Comparison of ENCODE assay signal across 9 cellular contexts in genomic region chr3:82163907-82164520, GRCh38.
DNase-seq lines count a peak whose midpoint lies in the region; ATAC-seq, FAIRE-seq and TF ChIP-seq lines count a peak whose summit lies in the region.
"Had no signal": no experiment of that assay in that cellular context is flagged by ENCODE, and none has a peak within 500 bp of the region (broad histone marks: within the 10 kb centered on the region; RNA-seq: fewer than 3 reads in every experiment).

No MANE protein-coding gene starts in this region.

- no peak overlapping the region for H2BK15ac ChIP-seq in IMR-90 (ENCODE audit: low read depth, low read length)

- POLR2A ChIA-PET in IMR-90 (lab: Charles Lee; ENCODE audit: unreplicated experiment), result no interaction called here

- no peak overlapping the region for H2BK20ac ChIP-seq in IMR-90 (ENCODE audit: low read depth, low read length)

- CTCF ChIA-PET in IMR-90 (lab: Yijun Ruan, JAX), result no interaction called here

- no peak overlapping the region for H4K5ac ChIP-seq in IMR-90 (ENCODE audit: low read depth, low read length)

- H3K79me1 ChIP-seq in IMR-90 (ENCODE audit: low read depth in 1 of 2, low read length in 2 of 2), result no peaks in the 10 kb centered on the region

- H3K23ac ChIP-seq in IMR-90 (ENCODE audit: low read depth, low read length), result no peak overlapping the region

- H3K4me1 ChIP-seq in IMR-90 (ENCODE audit: control insufficient read depth, insufficient read depth, low read length) (no peaks in the 10 kb centered on the region), sigmoid colon (no peaks in the 10 kb centered on the region), left lung (no peaks in the 10 kb centered on the region)

- H4K91ac ChIP-seq in IMR-90 (ENCODE audit: insufficient read depth, low read depth, low read length), result no peak overlapping the region

- no peak overlapping the region for H3K18ac ChIP-seq in IMR-90 (ENCODE audit: low read depth, low read length)

- peaks cover 3% of the 10 kb centered on the region for H3K9me3 Mint-ChIP-seq in activated T-helper 1 cell treated with anti-CD3 and anti-CD28 coated beads, Interleukin-12 subunit alpha, Interleukin-12 subunit beta, Interleukin-2, Interleukin-4 antibody, amounts not matched to agents 30 ng/mL and 10 ng/mL and 1 ng/mL, durations not matched to agents 14 hours and 24 hours and 36 hours

- no peak for FAIRE-seq in bronchial epithelial cell (lab: Jason Lieb, UNC)

- H3K4me2 ChIP-seq in IMR-90 (ENCODE audit: low read depth, low read length), result no peak overlapping the region

- H3K27ac Mint-ChIP-seq in activated T-helper 1 cell treated with anti-CD3 and anti-CD28 coated beads, Interleukin-12 subunit alpha, Interleukin-12 subunit beta, Interleukin-2, Interleukin-4 antibody, amounts not matched to agents 30 ng/mL and 10 ng/mL and 1 ng/mL, durations not matched to agents 14 hours and 24 hours and 36 hours, result no peak overlapping the region

- H3K36me3 ChIP-seq in IMR-90 (ENCODE audit: control insufficient read depth, insufficient read depth, low read length) (no peaks in the 10 kb centered on the region), bronchial epithelial cell (ENCODE audit: control insufficient read depth, insufficient read depth, low read length) (no peaks in the 10 kb centered on the region), sigmoid colon (no peaks in the 10 kb centered on the region), left lung (no peaks in the 10 kb centered on the region)

- no peaks in the 10 kb centered on the region for H3K9me1 ChIP-seq in IMR-90 (ENCODE audit: insufficient read depth, low read length)

- H3K9ac ChIP-seq in IMR-90 (ENCODE audit: low read depth, low read length), result no peak overlapping the region

- intact Hi-C loops in IMR-90 (cut with micrococcal nuclease) (no loop called here), sigmoid colon (cut with DNase I) (no loop called here), left lung (cut with DNase I) (no loop called here)
- intact Hi-C loops in activated T-helper 1 cell treated with anti-CD3 and anti-CD28 coated beads, Interleukin-12 subunit alpha, Interleukin-12 subunit beta, Interleukin-2, Interleukin-4 antibody, amounts not matched to agents 30 ng/mL and 10 ng/mL and 1 ng/mL, durations not matched to agents 14 hours and 24 hours and 36 hours (cut with micrococcal nuclease), result no loop called here

- no peak overlapping the region for H4K8ac ChIP-seq in IMR-90 (ENCODE audit: low read depth in 2 of 2, low read length in 2 of 2)

- H3K27ac ChIP-seq in IMR-90 (ENCODE audit: insufficient read depth, low read length) (no peak overlapping the region), sigmoid colon (no peak overlapping the region), left lung (no peak overlapping the region)

- TF ChIP-seq CTCF in IMR-90 (conservative IDR thresholded peaks at IDR 0.05; ENCODE audit: low read depth, low read length) (peak; percentile 25), bronchial epithelial cell (IDR thresholded peaks at IDR 0.05; ENCODE audit: insufficient read depth, low read length, severe bottlenecking) (no peak), sigmoid colon (IDR thresholded peaks at IDR 0.05) (no peak), left lung (IDR thresholded peaks at IDR 0.05) (peak in 1 of 2 donors; percentile 21)

- no peaks in the 10 kb centered on the region for H4K20me1 ChIP-seq in IMR-90 (ENCODE audit: insufficient read depth, low read length)

- H3K56ac ChIP-seq in IMR-90 (ENCODE audit: extremely low read depth, insufficient read depth, low read length), result no peak overlapping the region

- H3K36me3 Mint-ChIP-seq in activated T-helper 1 cell treated with anti-CD3 and anti-CD28 coated beads, Interleukin-12 subunit alpha, Interleukin-12 subunit beta, Interleukin-2, Interleukin-4 antibody, amounts not matched to agents 30 ng/mL and 10 ng/mL and 1 ng/mL, durations not matched to agents 14 hours and 24 hours and 36 hours (ENCODE audit: low read depth), result no peaks in the 10 kb centered on the region

- DNase-seq in IMR-90, result peak; percentile 18
- DNase-seq in bronchial epithelial cell (ENCODE audit: low read depth), result peak; percentile 28
- peak; percentile 1 for DNase-seq in non-pigmented ciliary epithelial cell (ENCODE audit: low read depth)
- no peak for DNase-seq in sigmoid colon
- DNase-seq in activated T-helper 1 cell treated with anti-CD3 and anti-CD28 coated beads, Interleukin-12 subunit alpha, Interleukin-12 subunit beta, Interleukin-2, Interleukin-4 antibody, amounts not matched to agents 30 ng/mL and 10 ng/mL and 1 ng/mL, durations not matched to agents 14 hours and 24 hours and 36 hours (ENCODE audit: low spot score), result no peak
- no peak for DNase-seq in left lung
- DNase-seq: head of caudate nucleus had no signal

- in situ Hi-C loops in IMR-90 (cut with MboI; ENCODE audit: low sequenced_read_pairs), result no loop called here

- no peak overlapping the region for H3K4me3 Mint-ChIP-seq in activated T-helper 1 cell treated with anti-CD3 and anti-CD28 coated beads, Interleukin-12 subunit alpha, Interleukin-12 subunit beta, Interleukin-2, Interleukin-4 antibody, amounts not matched to agents 30 ng/mL and 10 ng/mL and 1 ng/mL, durations not matched to agents 14 hours and 24 hours and 36 hours

- BruUV-seq in IMR-90 (replicated peaks; lab: Mats Ljungman, UMichigan), result no TSS peak

- H2BK5ac ChIP-seq in IMR-90 (ENCODE audit: low read depth, low read length, poor library complexity, severe bottlenecking), result no peak overlapping the region

- no peak overlapping the region for H2AK9ac ChIP-seq in IMR-90 (replicated peaks; ENCODE audit: low read depth, low read length, poor library complexity)

- H3K27me3 ChIP-seq in IMR-90 (ENCODE audit: control insufficient read depth, insufficient read depth, low read length), result no peaks in the 10 kb centered on the region
- no peaks in the 10 kb centered on the region for H3K27me3 ChIP-seq in bronchial epithelial cell (ENCODE audit: control insufficient read depth, insufficient read depth, low read length)
- H3K27me3 ChIP-seq in sigmoid colon, result no peaks in the 10 kb centered on the region
- H3K27me3 ChIP-seq in left lung, result no peaks in the 10 kb centered on the region

- TF ChIP-seq EP300 in sigmoid colon (IDR thresholded peaks at IDR 0.05), result no peak

- no CpG with 5 or more reads among the region's 1 CpG for WGBS in IMR-90 (ENCODE audit: extremely low coverage in 2 of 2, insufficient read length in 1 of 2), 2 experiments
- 95 to 97% methylated on average over 1 of the region's 1 CpG for WGBS in sigmoid colon, 2 donors

- dilution Hi-C loops in IMR-90 (cut with HindIII; ENCODE audit: low sequenced_read_pairs, unreplicated experiment), result no loop called here

- no peak overlapping the region for H2BK120ac ChIP-seq in IMR-90 (ENCODE audit: low read depth, low read length)

- no peak for TF ChIP-seq RAD21 in IMR-90 (IDR thresholded peaks at IDR 0.05; ENCODE audit: low read length)

- no peaks in the 10 kb centered on the region for H3K4me1 Mint-ChIP-seq in activated T-helper 1 cell treated with anti-CD3 and anti-CD28 coated beads, Interleukin-12 subunit alpha, Interleukin-12 subunit beta, Interleukin-2, Interleukin-4 antibody, amounts not matched to agents 30 ng/mL and 10 ng/mL and 1 ng/mL, durations not matched to agents 14 hours and 24 hours and 36 hours (ENCODE audit: low read depth)

- H3K4me3 ChIP-seq in IMR-90 (ENCODE audit: insufficient read depth, low read depth, low read length) (no peak overlapping the region), bronchial epithelial cell (ENCODE audit: low read depth, low read length) (no peak overlapping the region), sigmoid colon (no peak overlapping the region), left lung (no peak overlapping the region)

- ATAC-seq in GM18858 (IDR thresholded peaks at IDR 0.05; ENCODE audit: unreplicated experiment), result peak; percentile 62
- no peak for ATAC-seq in IMR-90 (ENCODE audit: low read depth)
- ATAC-seq in left lung, result no peak
- ATAC-seq in HG02610 (IDR thresholded peaks at IDR 0.05; ENCODE audit: unreplicated experiment), result no peak

- H3K9me3 ChIP-seq in IMR-90 (ENCODE audit: control insufficient read depth, insufficient read depth, low read length) (no peaks in the 10 kb centered on the region; the same call in 1 of the 2 replicates), sigmoid colon (no peaks in the 10 kb centered on the region), left lung (no peaks in the 10 kb centered on the region)

- TF ChIP-seq POLR2A in IMR-90 (IDR thresholded peaks at IDR 0.05; ENCODE audit: low read depth, low read length) (no peak), sigmoid colon (IDR thresholded peaks at IDR 0.05) (no peak)

- no peak overlapping the region for H3K4ac ChIP-seq in IMR-90 (ENCODE audit: low read depth, low read length)

- no peak overlapping the region for H3K14ac ChIP-seq in IMR-90 (replicated peaks; ENCODE audit: low read depth, low read length)

- H2AFZ ChIP-seq in IMR-90 (replicated peaks; ENCODE audit: low read length, poor library complexity), result no peak overlapping the region

- no peaks in the 10 kb centered on the region for H3K27me3 Mint-ChIP-seq in activated T-helper 1 cell treated with anti-CD3 and anti-CD28 coated beads, Interleukin-12 subunit alpha, Interleukin-12 subunit beta, Interleukin-2, Interleukin-4 antibody, amounts not matched to agents 30 ng/mL and 10 ng/mL and 1 ng/mL, durations not matched to agents 14 hours and 24 hours and 36 hours (ENCODE audit: insufficient read depth)

- no peak overlapping the region for H2AK5ac ChIP-seq in IMR-90 (ENCODE audit: low read depth, low read length)

TF ChIP-seq in IMR-90, 13 proteins besides CTCF, POLR2A, EP300 and RAD21 (continues in another document):
- no peak for TF ChIP-seq CHD1 (IDR thresholded peaks at IDR 0.05; ENCODE audit: low read depth, low read length)
- no peak for TF ChIP-seq RCOR1 (IDR thresholded peaks at IDR 0.05; ENCODE audit: insufficient replicate concordance, low read length)
- no peak for TF ChIP-seq SMC3 (IDR thresholded peaks at IDR 0.05; ENCODE audit: low read depth, low read length)
- TF ChIP-seq MXI1 (IDR thresholded peaks at IDR 0.05; ENCODE audit: borderline replicate concordance, low read depth, low read length), result no peak
- no peak for TF ChIP-seq MAZ (IDR thresholded peaks at IDR 0.05; ENCODE audit: borderline replicate concordance, low read depth, low read length)
- no peak for TF ChIP-seq CEBPB (IDR thresholded peaks at IDR 0.05; ENCODE audit: low read depth, low read length)
- TF ChIP-seq BHLHE40 (IDR thresholded peaks at IDR 0.05; ENCODE audit: low read depth, low read length), result no peak
- no peak for TF ChIP-seq NFE2L2 (IDR thresholded peaks at IDR 0.05; ENCODE audit: low read depth, low read length)
- TF ChIP-seq, protein P1, sequence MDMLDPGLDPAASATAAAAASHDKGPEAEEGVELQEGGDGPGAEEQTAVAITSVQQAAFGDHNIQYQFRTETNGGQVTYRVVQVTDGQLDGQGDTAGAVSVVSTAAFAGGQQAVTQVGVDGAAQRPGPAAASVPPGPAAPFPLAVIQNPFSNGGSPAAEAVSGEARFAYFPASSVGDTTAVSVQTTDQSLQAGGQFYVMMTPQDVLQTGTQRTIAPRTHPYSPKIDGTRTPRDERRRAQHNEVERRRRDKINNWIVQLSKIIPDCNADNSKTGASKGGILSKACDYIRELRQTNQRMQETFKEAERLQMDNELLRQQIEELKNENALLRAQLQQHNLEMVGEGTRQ (IDR thresholded peaks at IDR 0.05; ENCODE audit: low read depth, low read length), result no peak
- TF ChIP-seq FOS (IDR thresholded peaks at IDR 0.05; ENCODE audit: low read depth, low read length), result no peak

Comparison
In these comparisons a context has a peak if more than half of its experiments do, and no peak if none do; other contexts are left out.
1. DNase-seq: peak in IMR-90 (single experiment), bronchial epithelial cell (single experiment) and non-pigmented ciliary epithelial cell (single experiment); none in sigmoid colon (single experiment), activated T-helper 1 cell treated with anti-CD3 and anti-CD28 coated beads, Interleukin-12 subunit alpha, Interleukin-12 subunit beta, Interleukin-2, Interleukin-4 antibody, amounts not matched to agents 30 ng/mL and 10 ng/mL and 1 ng/mL, durations not matched to agents 14 hours and 24 hours and 36 hours (single experiment) and left lung (0 of 2).